In genomic region chr19:55537741-55538111, GRCh38 we compare ENCODE assay signal across 17 cellular contexts. TPM values are rescaled to one million over a fixed set of nuclear protein-coding genes. Genes with fewer than 3 reads are reported as not detected.
DNase-seq lines count a peak whose midpoint lies in the region; ATAC-seq, FAIRE-seq and TF ChIP-seq lines count a peak whose summit lies in the region.
"Had no signal": no experiment of that assay in that cellular context is flagged by ENCODE, and none has a peak within 500 bp of the region (broad histone marks: within the 10 kb centered on the region; RNA-seq: fewer than 3 reads in every experiment).

No MANE protein-coding gene starts in this region.

- no peaks in the 10 kb centered on the region for H4K20me1 ChIP-seq in GM23338 (replicated peaks; ENCODE audit: insufficient read depth)

- H3K4me2 ChIP-seq in GM23338 = peak overlapping the region; percentile 62

- peaks cover 3% of the 10 kb centered on the region; the same call in 2 of the 3 replicates for H3K9me3 Mint-ChIP-seq in GM23338
- H3K9me3 Mint-ChIP-seq in mesothelial cell of epicardium = peaks cover 5% of the 10 kb centered on the region
- no peaks in the 10 kb centered on the region for H3K9me3 Mint-ChIP-seq in activated CD4-positive, alpha-beta memory T cell treated with anti-CD3 and anti-CD28 coated beads, Interleukin-2, amount 10 ng/mL, durations not matched to agents 7 days and 5 days
- H3K9me3 Mint-ChIP-seq: activated T-helper 17 cell treated with anti-CD3 and anti-CD28 coated beads, Interleukin-2, amount 50 U/mL, for 72 hours had no signal

- peaks cover 7% of the 10 kb centered on the region; the same call in 1 of the 2 replicates for H3K4me1 ChIP-seq in GM23338 (ENCODE audit: insufficient read depth)

- no peak overlapping the region; the same call in 1 of the 2 replicates for H2AFZ ChIP-seq in GM23338

- 0 out of 2 replicates have a peak, but pooled peaks cover 7% of the 10 kb centered on the region for H3F3A ChIP-seq in GM23338 (replicated peaks; ENCODE audit: low read depth)

- H3K27me3 ChIP-seq in GM23338 (ENCODE audit: insufficient read depth) = no peaks in the 10 kb centered on the region

- H3K27me3 Mint-ChIP-seq in GM23338 (ENCODE audit: insufficient read depth, low read depth, poor library complexity) (peaks cover 13% of the 10 kb centered on the region), mesothelial cell of epicardium (ENCODE audit: low read depth) (peaks cover 5% of the 10 kb centered on the region)
- no peaks in the 10 kb centered on the region for H3K27me3 Mint-ChIP-seq in activated CD4-positive, alpha-beta memory T cell treated with anti-CD3 and anti-CD28 coated beads, Interleukin-2, amount 10 ng/mL, durations not matched to agents 7 days and 5 days
- H3K27me3 Mint-ChIP-seq: activated T-helper 17 cell treated with anti-CD3 and anti-CD28 coated beads, Interleukin-2, amount 50 U/mL, for 72 hours had no signal

- no peaks in the 10 kb centered on the region; the same call in 2 of the 3 replicates for H3K36me3 Mint-ChIP-seq in GM23338 (ENCODE audit: low read depth)
- H3K36me3 Mint-ChIP-seq in mesothelial cell of epicardium = no peaks in the 10 kb centered on the region
- H3K36me3 Mint-ChIP-seq in activated CD4-positive, alpha-beta memory T cell treated with anti-CD3 and anti-CD28 coated beads, Interleukin-2, amount 10 ng/mL, durations not matched to agents 7 days and 5 days (ENCODE audit: low read depth) = no peaks in the 10 kb centered on the region
- H3K36me3 Mint-ChIP-seq: CD14-positive monocyte had no signal

- H3K27ac ChIP-seq in GM23338 (ENCODE audit: low read depth) = no peak overlapping the region

- no peak overlapping the region for H3K27ac Mint-ChIP-seq in GM23338
- H3K27ac Mint-ChIP-seq in mesothelial cell of epicardium = peak overlapping the region; percentile 66
- no peak overlapping the region for H3K27ac Mint-ChIP-seq in activated CD4-positive, alpha-beta memory T cell treated with anti-CD3 and anti-CD28 coated beads, Interleukin-2, amount 10 ng/mL, durations not matched to agents 7 days and 5 days
- H3K27ac Mint-ChIP-seq: activated T-helper 17 cell treated with anti-CD3 and anti-CD28 coated beads, Interleukin-2, amount 50 U/mL, for 72 hours; CD14-positive monocyte had no signal

- H3K4me1 Mint-ChIP-seq in GM23338 = peaks cover 6% of the 10 kb centered on the region
- H3K4me1 Mint-ChIP-seq in mesothelial cell of epicardium = peaks cover 5% of the 10 kb centered on the region
- no peaks in the 10 kb centered on the region for H3K4me1 Mint-ChIP-seq in activated CD4-positive, alpha-beta memory T cell treated with anti-CD3 and anti-CD28 coated beads, Interleukin-2, amount 10 ng/mL, durations not matched to agents 7 days and 5 days
- H3K4me1 Mint-ChIP-seq: activated T-helper 17 cell treated with anti-CD3 and anti-CD28 coated beads, Interleukin-2, amount 50 U/mL, for 72 hours had no signal

- H3K4me3 ChIP-seq in GM23338 = no peak overlapping the region

- POLR2A ChIA-PET in activated CD4-positive, alpha-beta memory T cell treated with anti-CD3 and anti-CD28 coated beads, Interleukin-2, amount 10 ng/mL, durations not matched to agents 7 days and 5 days (lab: Charles Lee) = no interaction called here

- peak; percentile 61 for ATAC-seq in GM23338
- ATAC-seq: activated T-helper 17 cell treated with anti-CD3 and anti-CD28 coated beads, Interleukin-2, amount 50 U/mL, for 72 hours had no signal

- TF ChIP-seq CTCF in GM23338 (conservative IDR thresholded peaks at IDR 0.05; ENCODE audit: low read depth in 2 of 2) (no peak), mesothelial cell of epicardium (IDR thresholded peaks at IDR 0.05; ENCODE audit: unreplicated experiment) (no peak), D721Med (IDR thresholded peaks at IDR 0.05; ENCODE audit: insufficient read depth, missing control alignments) (no peak)

- no peaks in the 10 kb centered on the region for H3K79me2 ChIP-seq in GM23338 (replicated peaks; ENCODE audit: insufficient read depth)

- DNase-seq in GM23338 (ENCODE audit: low spot score) = peak; percentile 78
- peak; percentile 37 for DNase-seq in RKO (ENCODE audit: low spot score)
- DNase-seq in mesothelial cell of epicardium (ENCODE audit: low spot score in 2 of 2, unreplicated experiment in 2 of 2) = no peak
- no peak for DNase-seq in stimulated activated naive CD4-positive, alpha-beta T cell treated with Interleukin-2 at 50 U/mL for 16 hours (lab: John Stamatoyannopoulos, UW)
- no peak for DNase-seq in D721Med (ENCODE audit: insufficient read length, low spot score)
- DNase-seq in activated CD4-positive, alpha-beta memory T cell treated with anti-CD3 and anti-CD28 coated beads, Interleukin-2, amount 10 ng/mL, durations not matched to agents 7 days and 5 days = no peak
- DNase-seq: aorta; MM.1S; SIG-M5; stimulated activated CD4-positive, alpha-beta T cell treated with anti-CD3 and anti-CD28 coated beads, Interleukin-12 subunit alpha, Interleukin-12 subunit beta, amount 100 ng/mL, for 4 hours had no signal

- H3K9me2 ChIP-seq in GM23338 (ENCODE audit: insufficient read depth) = peaks cover 5% of the 10 kb centered on the region; the same call in 1 of the 2 replicates

- H3K36me3 ChIP-seq in GM23338 (ENCODE audit: insufficient read depth) = no peaks in the 10 kb centered on the region

- FAIRE-seq in D721Med (lab: Jason Lieb, UNC) = no peak
- FAIRE-seq: G401.6 had no signal

- CTCF ChIA-PET in activated CD4-positive, alpha-beta memory T cell treated with anti-CD3 and anti-CD28 coated beads, Interleukin-2, amount 10 ng/mL, durations not matched to agents 7 days and 5 days (lab: Charles Lee) = no interaction called here

- H3K4me3 Mint-ChIP-seq in GM23338 (no peak overlapping the region), mesothelial cell of epicardium (no peak overlapping the region)
- H3K4me3 Mint-ChIP-seq in activated CD4-positive, alpha-beta memory T cell treated with anti-CD3 and anti-CD28 coated beads, Interleukin-2, amount 10 ng/mL, durations not matched to agents 7 days and 5 days = no peak overlapping the region
- H3K4me3 Mint-ChIP-seq: activated T-helper 17 cell treated with anti-CD3 and anti-CD28 coated beads, Interleukin-2, amount 50 U/mL, for 72 hours; CD14-positive monocyte had no signal

TF ChIP-seq in GM23338, 12 proteins besides CTCF, POLR2A, EP300 and RAD21:
- TF ChIP-seq EZH2phosphoT487 (IDR thresholded peaks at IDR 0.05; ENCODE audit: unreplicated experiment) = no peak
- no peak for TF ChIP-seq EZH2 (IDR thresholded peaks at IDR 0.05; ENCODE audit: low read depth, unreplicated experiment)
- no peak for TF ChIP-seq STAT1 (IDR thresholded peaks at IDR 0.05; ENCODE audit: unreplicated experiment)
- TF ChIP-seq ZNF331 (CRISPR knock-in tag; IDR thresholded peaks at IDR 0.05; ENCODE audit: low read depth) = no peak
- TF ChIP-seq NANOG (IDR thresholded peaks at IDR 0.05; ENCODE audit: borderline replicate concordance) = no peak
- no peak for TF ChIP-seq JUNB (IDR thresholded peaks at IDR 0.05; ENCODE audit: unreplicated experiment)
- TF ChIP-seq POLR2AphosphoS5 (IDR thresholded peaks at IDR 0.05; ENCODE audit: low read depth) = no peak
- no peak for TF ChIP-seq ETS1 (IDR thresholded peaks at IDR 0.05)

RNA-seq across cellular contexts. Expression of gene SBK2, which starts 0.8 kb away (rescaled TPM):
- 2.0 and 3.5 TPM in 2 replicates for total RNA-seq in GM23338 (2014; rRNA removed; shearing (Covaris generic))
- 0.82 and 1.1 TPM in 2 replicates for polyA plus RNA-seq in GM23338 (2016; fragmentation: Nextera tagmentation; extraction: Ambion mirVana)
- 0.33 to 0.97 TPM (median 0.56 TPM) in 3 replicates for total RNA-seq in mesothelial cell of epicardium
- total RNA-seq in activated CD4-positive, alpha-beta memory T cell treated with anti-CD3 and anti-CD28 coated beads, Interleukin-2, amount 10 ng/mL, durations not matched to agents 7 days and 5 days = not detected
- total RNA-seq: activated T-helper 17 cell treated with anti-CD3 and anti-CD28 coated beads, Interleukin-2, amount 50 U/mL, for 72 hours; aorta; fibroblast of lung; lung microvascular endothelial cell; osteocyte; subcutaneous adipose tissue had no signal
- polyA plus RNA-seq: aorta, CD14-positive monocyte, fibroblast of lung had no signal

RNA-seq across cellular contexts. Expression of gene SBK3, which starts 7.6 kb away (rescaled TPM):
- 0.23 and 0.94 TPM in 2 replicates for total RNA-seq in GM23338 (2014; rRNA removed; shearing (Covaris generic))
- polyA plus RNA-seq in GM23338 (2016; fragmentation: Nextera tagmentation; extraction: Ambion mirVana) = 0.27 and 0.80 TPM in 2 replicates
- total RNA-seq in mesothelial cell of epicardium = 0.25 TPM in 1 of 3 replicates, not detected in the others
- total RNA-seq in activated CD4-positive, alpha-beta memory T cell treated with anti-CD3 and anti-CD28 coated beads, Interleukin-2, amount 10 ng/mL, durations not matched to agents 7 days and 5 days = not detected
- total RNA-seq: activated T-helper 17 cell treated with anti-CD3 and anti-CD28 coated beads, Interleukin-2, amount 50 U/mL, for 72 hours; osteocyte; subcutaneous adipose tissue had no signal
- polyA plus RNA-seq: aorta, CD14-positive monocyte, fibroblast of lung had no signal

RNA-seq across cellular contexts. Expression of gene ZNF579, which starts 42.9 kb away (rescaled TPM):
- total RNA-seq in GM23338 (2014; rRNA removed; shearing (Covaris generic)) = 8.4 and 12.2 TPM in 2 replicates
- polyA plus RNA-seq in GM23338 (2016; fragmentation: Nextera tagmentation; extraction: Ambion mirVana) = 7.3 and 8.6 TPM in 2 replicates
- total RNA-seq in mesothelial cell of epicardium = 35.0 to 35.2 TPM (median 35.1 TPM) in 3 replicates
- total RNA-seq in activated CD4-positive, alpha-beta memory T cell treated with anti-CD3 and anti-CD28 coated beads, Interleukin-2, amount 10 ng/mL, durations not matched to agents 7 days and 5 days = 1 to 10 TPM; 6.4 to 6.6 TPM

RNA-seq across cellular contexts. Expression of gene SSC5D, which starts 49.5 kb away (rescaled TPM):
- total RNA-seq in GM23338 (2014; rRNA removed; shearing (Covaris generic)) = 0.69 and 1.2 TPM in 2 replicates
- polyA plus RNA-seq in GM23338 (2016; fragmentation: Nextera tagmentation; extraction: Ambion mirVana) = 0.14 and 0.23 TPM in 2 replicates
- 7.0 to 8.5 TPM (median 7.8 TPM) in 3 replicates for total RNA-seq in mesothelial cell of epicardium
- total RNA-seq in activated CD4-positive, alpha-beta memory T cell treated with anti-CD3 and anti-CD28 coated beads, Interleukin-2, amount 10 ng/mL, durations not matched to agents 7 days and 5 days = under 1 TPM; 0.15 to 0.18 TPM
- total RNA-seq: lung microvascular endothelial cell had no signal
- polyA plus RNA-seq: CD14-positive monocyte had no signal

RNA-seq across cellular contexts. Expression of gene NAT14, which starts 52.7 kb away (rescaled TPM):
- total RNA-seq in GM23338 (2014; rRNA removed; shearing (Covaris generic)) = 25.4 and 27.8 TPM in 2 replicates
- 39.6 and 45.5 TPM in 2 replicates for polyA plus RNA-seq in GM23338 (2016; fragmentation: Nextera tagmentation; extraction: Ambion mirVana)
- total RNA-seq in mesothelial cell of epicardium = 52.6 to 54.4 TPM (median 53.1 TPM) in 3 replicates
- total RNA-seq in activated CD4-positive, alpha-beta memory T cell treated with anti-CD3 and anti-CD28 coated beads, Interleukin-2, amount 10 ng/mL, durations not matched to agents 7 days and 5 days = 10 to 100 TPM; 11.9 to 12.0 TPM

Comparison
In these comparisons a context has a peak if more than half of its experiments do, and no peak if none do; other contexts are left out.
1. DNase-seq: peak in GM23338 (single experiment) and RKO (single experiment); none in mesothelial cell of epicardium (0 of 2), stimulated activated naive CD4-positive, alpha-beta T cell treated with Interleukin-2 at 50 U/mL for 16 hours (single experiment), D721Med (single experiment) and activated CD4-positive, alpha-beta memory T cell treated with anti-CD3 and anti-CD28 coated beads, Interleukin-2, amount 10 ng/mL, durations not matched to agents 7 days and 5 days (single experiment).